In genomic region chr20:19786311-19786710, GRCh38 we compare ENCODE assay signal across 8 cellular contexts. TPM values are rescaled to one million over a fixed set of nuclear protein-coding genes. Genes with fewer than 3 reads are reported as not detected.
DNase-seq lines count a peak whose midpoint lies in the region; ATAC-seq, FAIRE-seq and TF ChIP-seq lines count a peak whose summit lies in the region.

No MANE protein-coding gene starts in this region.

- H3K56ac ChIP-seq in H1 (replicated peaks; ENCODE audit: insufficient read length, low read depth, low read length), result no peak overlapping the region

- no peak overlapping the region for H2BK15ac ChIP-seq in H1 (ENCODE audit: low read length)

- H3K79me2 ChIP-seq in H1 (ENCODE audit: control insufficient read depth in 1 of 2, insufficient read depth in 2 of 2, low read length in 2 of 2), result no peaks in the 10 kb centered on the region

- DNase-seq in DMS 273 (lab: John Stamatoyannopoulos, UW; ENCODE audit: unreplicated experiment) (peak; percentile 89), NCI-H345 (lab: John Stamatoyannopoulos, UW) (peak; percentile 79), H1 (ENCODE audit: low read depth in 1 of 2, low spot score in 2 of 2) (no peak), neural crest cell (ENCODE audit: low read depth, low spot score) (no peak), activated gamma-delta T cell (lab: John Stamatoyannopoulos, UW) (no peak), T-helper 2 cell (no peak)
- no peak for DNase-seq in activated T-cell treated with anti-CD3 and anti-CD28 coated beads, Interleukin-2, amount 50 U/mL, for 4 hours

- H4K8ac ChIP-seq in H1 (ENCODE audit: extremely low read depth, insufficient read depth, low read length), result no peak overlapping the region

- H2AFZ ChIP-seq in H1 (ENCODE audit: low read length), result no peak overlapping the region

- no peak overlapping the region for H3K23ac ChIP-seq in H1 (ENCODE audit: insufficient read length)

- H3K36me3 Mint-ChIP-seq in neural crest cell (ENCODE audit: low read depth), result peaks cover 14% of the 10 kb centered on the region
- H3K36me3 Mint-ChIP-seq in activated T-cell treated with anti-CD3 and anti-CD28 coated beads, Interleukin-2, amount 50 U/mL, for 4 hours (ENCODE audit: insufficient read depth), result no peaks in the 10 kb centered on the region

- no peaks in the 10 kb centered on the region; a peak in 1 of 4 replicates for H3K9me3 ChIP-seq in H1 (ENCODE audit: insufficient read depth in 2 of 2, low read depth in 1 of 2, low read length in 1 of 2)

- H3K27me3 Mint-ChIP-seq in neural crest cell (ENCODE audit: low read depth), result no peaks in the 10 kb centered on the region
- peaks cover 5% of the 10 kb centered on the region for H3K27me3 Mint-ChIP-seq in activated T-cell treated with anti-CD3 and anti-CD28 coated beads, Interleukin-2, amount 50 U/mL, for 4 hours (ENCODE audit: low read depth)

- no peaks in the 10 kb centered on the region; the same call in 1 of the 2 replicates for H3K23me2 ChIP-seq in H1 (ENCODE audit: low read depth, low read length)

- TF ChIP-seq CTCF in H1 (IDR thresholded peaks at IDR 0.05; ENCODE audit: control extremely low read depth in 1 of 3, insufficient read depth in 1 of 3, low read depth in 1 of 3, low read length in 3 of 3), result no peak
- no peak for TF ChIP-seq CTCF in neural crest cell (conservative IDR thresholded peaks at IDR 0.05)

- no peak overlapping the region for H2BK20ac ChIP-seq in H1 (ENCODE audit: low read length)

- peak overlapping the region in 1 of 2 experiments; percentile 35; a peak in 2 of 4 replicates for H3K4me2 ChIP-seq in H1 (ENCODE audit: insufficient read depth in 1 of 2, low read depth in 2 of 2, low read length in 2 of 2)

- H3K36me3 ChIP-seq in H1 (ENCODE audit: control insufficient read depth in 2 of 4, insufficient read depth in 4 of 4, low read length in 3 of 4), result no peaks in the 10 kb centered on the region

- no peak overlapping the region for H2BK5ac ChIP-seq in H1 (ENCODE audit: low read depth, low read length)

- 84% methylated on average over 5 of the region's 5 CpGs; no CpG with 5 or more reads in 1 of the 2 experiments for WGBS in H1 (ENCODE audit: extremely low coverage in 1 of 2, insufficient coverage in 1 of 2, insufficient read length in 1 of 2, insufficient replicate concordance in 2 of 2, low coverage in 1 of 2, low lambda C conversion rate in 2 of 2, missing lambda C conversion rate in 1 of 2), 2 experiments

- H3K27ac ChIP-seq in H1 (ENCODE audit: low read depth, low read length), result no peak overlapping the region

- peaks cover 28% of the 10 kb centered on the region for H3K4me1 Mint-ChIP-seq in neural crest cell
- H3K4me1 Mint-ChIP-seq in activated T-cell treated with anti-CD3 and anti-CD28 coated beads, Interleukin-2, amount 50 U/mL, for 4 hours (ENCODE audit: low read depth), result peaks cover 2% of the 10 kb centered on the region

- no peak overlapping the region for H4K5ac ChIP-seq in H1 (ENCODE audit: insufficient read length, low read depth, low read length)

- TF ChIP-seq RAD21 in H1 (IDR thresholded peaks at IDR 0.05 in 1 of 2, conservative IDR thresholded peaks at IDR 0.05 in 1 of 2; ENCODE audit: low read depth in 2 of 2, low read length in 2 of 2), result no peak

- no peak overlapping the region for H2BK12ac ChIP-seq in H1 (ENCODE audit: low read depth, low read length)

- peaks cover 0 to 5% (median 2%) of the 10 kb centered on the region in 4 experiments; a peak in 5 of 7 replicates for H3K4me1 ChIP-seq in H1 (replicated peaks in 1 of 4; ENCODE audit: control insufficient read depth in 3 of 4, insufficient read depth in 4 of 4, low read length in 3 of 4)

- H4K91ac ChIP-seq in H1 (replicated peaks; ENCODE audit: insufficient read length, low read length), result no peak overlapping the region

- H3K27ac Mint-ChIP-seq in neural crest cell (ENCODE audit: unreplicated experiment), result peak overlapping the region; percentile 12

- CTCF ChIA-PET in H1 (lab: Charles Lee; ENCODE audit: partially characterized antibody), result interaction anchor here (0.7 to 3.0 kb wide), 15 partner anchors 8 to 231 kb away, joined by 3 to 13 read pairs (median 4); partner anchors contain the start of gene NAA20

- no peaks in the 10 kb centered on the region for H4K20me1 ChIP-seq in H1 (replicated peaks in 1 of 2; ENCODE audit: control insufficient read depth in 1 of 2, insufficient read depth in 2 of 2, low read length in 2 of 2)

- H2BK120ac ChIP-seq in H1 (replicated peaks; ENCODE audit: low read depth, low read length), result no peak overlapping the region

- no peak overlapping the region for H3K4ac ChIP-seq in H1 (replicated peaks; ENCODE audit: insufficient read length, low read depth, low read length)

- H3K14ac ChIP-seq in H1 (ENCODE audit: insufficient read length), result no peak overlapping the region

- POLR2A ChIA-PET in H1 (lab: Charles Lee; ENCODE audit: partially characterized antibody), result interaction anchor here (0.8 to 1.3 kb wide), 4 partner anchors 11 to 213 kb away, joined by 3 read pairs; no protein-coding TSS in a partner anchor

- H3K9me3 Mint-ChIP-seq in neural crest cell, result peaks cover 5% of the 10 kb centered on the region
- no peaks in the 10 kb centered on the region for H3K9me3 Mint-ChIP-seq in activated T-cell treated with anti-CD3 and anti-CD28 coated beads, Interleukin-2, amount 50 U/mL, for 4 hours

- TF ChIP-seq POLR2A in H1 (IDR thresholded peaks at IDR 0.05; ENCODE audit: control extremely low read depth in 1 of 2, low read depth in 2 of 2, low read length in 2 of 2), result no peak

- no peak for FAIRE-seq in H1 (lab: Jason Lieb, UNC)

- TF ChIP-seq EP300 in H1 (IDR thresholded peaks at IDR 0.05; ENCODE audit: borderline replicate concordance in 1 of 2, low read depth in 2 of 2, low read length in 2 of 2), result no peak

- H3K18ac ChIP-seq in H1 (ENCODE audit: extremely low read depth, low read length), result no peak overlapping the region

- no peak for ATAC-seq in GM21423 (IDR thresholded peaks at IDR 0.05; ENCODE audit: unreplicated experiment)
- ATAC-seq in activated T-cell treated with anti-CD3 and anti-CD28 coated beads, Interleukin-2, amount 50 U/mL, for 4 hours, result no peak

- H3K4me3 ChIP-seq in H1 (ENCODE audit: extremely low read depth in 1 of 4, insufficient read depth in 2 of 4, low read depth in 3 of 4, low read length in 4 of 4), result no peak overlapping the region

- no peak overlapping the region for H3K4me3 Mint-ChIP-seq in neural crest cell
- no peak overlapping the region for H3K4me3 Mint-ChIP-seq in activated T-cell treated with anti-CD3 and anti-CD28 coated beads, Interleukin-2, amount 50 U/mL, for 4 hours

- H3K9ac ChIP-seq in H1 (replicated peaks in 1 of 4; ENCODE audit: extremely low read depth in 1 of 4, low read depth in 3 of 4, low read length in 3 of 4), result no peak overlapping the region

- H3K79me1 ChIP-seq in H1 (ENCODE audit: low read depth, low read length), result no peaks in the 10 kb centered on the region

- no peak overlapping the region for H2AK5ac ChIP-seq in H1 (ENCODE audit: low read depth, low read length)

- H3K27me3 ChIP-seq in H1 (replicated peaks in 1 of 4; ENCODE audit: control insufficient read depth in 3 of 4, extremely low read depth in 1 of 4, insufficient read depth in 3 of 4, low read length in 3 of 4), result no peaks in the 10 kb centered on the region

TF ChIP-seq in H1, 55 proteins besides CTCF, POLR2A, EP300 and RAD21:
- TF ChIP-seq SP1 (IDR thresholded peaks at IDR 0.05; ENCODE audit: low read depth, low read length) (peak; percentile 69), ASH2L (IDR thresholded peaks at IDR 0.05; ENCODE audit: low read length) (peak; percentile 35), CHD1 (IDR thresholded peaks at IDR 0.05; ENCODE audit: low read depth, low read length) (no peak), TCF12 (IDR thresholded peaks at IDR 0.05; ENCODE audit: low read depth, low read length) (0 out of 2 replicates have a peak, but pooled peaks have one; percentile 78), FOSL1 (IDR thresholded peaks at IDR 0.05; ENCODE audit: insufficient read depth, low read depth, low read length) (no peak), JUND (IDR thresholded peaks at IDR 0.05; ENCODE audit: low read length) (no peak), SP4 (IDR thresholded peaks at IDR 0.05; ENCODE audit: low read length) (no peak)

RNA-seq across cellular contexts. Expression of gene RIN2, which starts 28.3 kb away (rescaled TPM):
- total RNA-seq in H1 (2021; fragmentation: NEBNext Ultra II Directional; extraction: Animal tissue kit (Norgen Biotek cat#: 25700)), result 0.90 and 1.3 TPM in 2 replicates
- 0.20 and 0.24 TPM in 2 replicates for polyA plus RNA-seq in H1 (2011; rRNA removed)
- polyA plus RNA-seq in H1 (2011; cell fraction: cytosol; rRNA removed), result 0.54 TPM
- polyA plus RNA-seq in H1 (2011; cell fraction: nucleus; rRNA removed), result 0.68 TPM
- polyA plus RNA-seq in H1 (2012, experiment 1 of 2), result 0.37 to 1.2 TPM (median 0.51 TPM) in 4 replicates
- 0.17 TPM for polyA plus RNA-seq in H1 (2012, experiment 2 of 2)
- polyA plus RNA-seq in H1 (2013, experiment 1 of 2), result 0.71 TPM
- polyA plus RNA-seq in H1 (2013, experiment 2 of 2), result 0.74 TPM
- polyA minus RNA-seq in H1 (2011; rRNA and poly(A)+ RNA removed), result 0.78 and 2.4 TPM in 2 replicates
- 2.9 TPM for polyA minus RNA-seq in H1 (2011; cell fraction: cytosol; rRNA and poly(A)+ RNA removed)
- polyA minus RNA-seq in H1 (2011; cell fraction: nucleus; rRNA and poly(A)+ RNA removed), result 3.8 TPM
- total RNA-seq in neural crest cell, result 19.9 and 22.1 TPM in 2 replicates
- total RNA-seq in activated T-cell treated with anti-CD3 and anti-CD28 coated beads, Interleukin-2, amount 50 U/mL, for 4 hours, result under 1 TPM in 2 of 3 donors, not detected in 1; 0.08 to 0.24 TPM

Comparison
In these comparisons a context has a peak if more than half of its experiments do, and no peak if none do; other contexts are left out.
1. DNase-seq: peak in DMS 273 (single experiment) and NCI-H345 (single experiment); none in H1 (0 of 2), neural crest cell (single experiment), activated gamma-delta T cell (single experiment), T-helper 2 cell (0 of 5) and activated T-cell treated with anti-CD3 and anti-CD28 coated beads, Interleukin-2, amount 50 U/mL, for 4 hours (single experiment).